28 cellular contexts compared by ENCODE assay signal in the genomic region with DNA sequence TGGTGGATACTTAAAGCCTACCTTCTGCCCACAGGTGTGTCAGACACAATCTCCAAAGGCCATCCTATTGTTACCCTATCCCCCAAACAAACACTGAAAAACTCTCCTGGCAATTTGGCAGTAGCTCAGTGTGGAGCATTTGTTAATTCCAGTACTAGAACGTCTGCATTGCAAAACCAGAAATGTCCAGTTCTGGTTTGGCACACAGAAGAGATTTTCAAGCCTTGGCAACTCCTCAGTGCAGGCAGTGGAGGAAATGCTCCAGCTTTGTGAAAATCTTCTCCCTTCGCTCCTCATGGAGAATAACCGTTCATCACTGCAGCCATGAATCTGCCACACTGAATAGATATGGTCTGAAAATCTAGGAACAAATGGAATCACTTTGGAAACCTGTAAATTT.
"Had no signal": no experiment of that assay in that cellular context is flagged by ENCODE, and none has a peak within 500 bp of the region (broad histone marks: within the 10 kb centered on the region; RNA-seq: fewer than 3 reads in every experiment).

No MANE protein-coding gene starts in this region.

- H3K4me3 ChIP-seq: cardiac muscle cell, colonic mucosa, esophagus squamous epithelium, left ventricle myocardium inferior, pancreas, psoas muscle, smooth muscle cell, suprapubic skin, tibial nerve had no signal

- H3K27ac ChIP-seq: cardiac muscle cell, colonic mucosa, epithelial cell of prostate, esophagus squamous epithelium, left ventricle myocardium inferior, pancreas, psoas muscle, suprapubic skin, tibial nerve had no signal

- H3K36me3 ChIP-seq: cardiac muscle cell, colonic mucosa, pancreas, suprapubic skin had no signal

- H3K4me2 ChIP-seq: smooth muscle cell had no signal

- H3K9me3 Mint-ChIP-seq: activated B cell treated with CpG ODN at 0.5 μM for 24 hours; activated T-cell treated with anti-CD3 and anti-CD28 coated beads, Interleukin-2, amount 50 U/mL, for 72 hours; naive B cell; nephron progenitor cell; T-cell; T-helper 2 cell treated with Interferon-gamma antibody and Interleukin-4, amounts not matched to agents 5 μg/mL and 100 μg/mL, for 36 hours had no signal

- H3K4me3 Mint-ChIP-seq: activated B cell treated with CpG ODN at 0.5 μM for 24 hours had no signal

- H3K9me3 ChIP-seq: colonic mucosa, esophagus squamous epithelium, left ventricle myocardium inferior, pancreas, psoas muscle, suprapubic skin, tibial nerve had no signal

- H3K27me3 ChIP-seq: cardiac muscle cell, colonic mucosa, pancreas had no signal

- H3K27ac Mint-ChIP-seq: activated B cell treated with CpG ODN at 0.5 μM for 24 hours; activated naive CD4-positive, alpha-beta T cell treated with anti-CD3 and anti-CD28 coated beads, Interleukin-2, amount 50 U/mL, for 72 hours; activated T-cell treated with anti-CD3 and anti-CD28 coated beads, Interleukin-2, amount 50 U/mL, for 72 hours; brain; naive B cell had no signal

- DNase-seq: activated B cell treated with CpG ODN at 0.5 μM for 24 hours; activated CD4-positive, alpha-beta T cell treated with anti-CD3 and anti-CD28 coated beads, Interleukin-2, amount 50 U/mL, for 4 hours; activated naive CD4-positive, alpha-beta T cell; activated T-cell treated with anti-CD3 and anti-CD28 coated beads for 4 hours; activated T-cell treated with anti-CD3 and anti-CD28 coated beads, Interleukin-2, amount 50 U/mL, for 72 hours; cerebellar nuclear complex; colonic mucosa; effector CD8-positive, alpha-beta T cell; esophagus squamous epithelium; foreskin melanocyte; left ventricle myocardium inferior; naive B cell; nephron progenitor cell; nucleus accumbens; pancreas; psoas muscle; stimulated activated CD4-positive, alpha-beta T cell treated with anti-CD3 and anti-CD28 coated beads, Interleukin-15, amount 100 ng/mL, for 24 hours; stimulated activated CD4-positive, alpha-beta T cell treated with anti-CD3 and anti-CD28 coated beads, Interleukin-2, amount 100 ng/mL, for 24 hours; stimulated activated naive CD4-positive, alpha-beta T cell; T-cell had no signal

- H3K4me1 ChIP-seq: colonic mucosa, pancreas, psoas muscle had no signal

- ATAC-seq: activated naive CD4-positive, alpha-beta T cell treated with anti-CD3 and anti-CD28 coated beads, Interleukin-2, amount 50 U/mL, for 72 hours; activated T-cell treated with anti-CD3 and anti-CD28 coated beads, Interleukin-2, amount 50 U/mL, for 72 hours; pancreas; psoas muscle; T-cell had no signal
